In the genomic region with DNA sequence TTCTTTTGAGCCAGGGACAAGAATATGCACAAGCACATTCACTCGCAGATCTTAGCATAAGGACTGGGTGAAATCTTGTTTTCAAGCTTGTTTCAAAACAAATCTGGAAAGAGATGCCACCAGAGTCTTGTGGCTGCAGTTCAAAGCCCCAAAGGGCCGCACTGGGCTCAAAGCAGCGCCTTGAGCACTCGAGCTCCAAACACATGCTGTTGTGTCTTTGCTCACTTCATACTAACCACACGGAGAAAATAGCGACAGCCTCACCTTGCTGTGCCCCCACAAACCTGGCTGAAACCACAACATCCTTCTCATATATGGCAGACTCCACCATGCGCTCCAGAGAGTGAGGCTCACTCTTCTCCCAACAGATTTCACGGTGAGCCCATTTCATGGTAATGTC, we compare ENCODE assay signal across 20 cellular contexts. TPM values are rescaled to one million over a fixed set of nuclear protein-coding genes. Genes with fewer than 3 reads are reported as not detected.
DNase-seq lines count a peak whose midpoint lies in the region; ATAC-seq and TF ChIP-seq lines count a peak whose summit lies in the region.
"Had no signal": no experiment of that assay in that cellular context is flagged by ENCODE, and none has a peak within 500 bp of the region (broad histone marks: within the 10 kb centered on the region; RNA-seq: fewer than 3 reads in every experiment).

No MANE protein-coding gene starts in this region.

- peak; percentile 78 for DNase-seq in activated naive CD4-positive, alpha-beta T cell treated with anti-CD3 and anti-CD28 coated beads, Interleukin-2, amount 10 ng/mL, durations not matched to agents 7 days and 5 days
- DNase-seq in activated naive CD4-positive, alpha-beta T cell treated with anti-CD3 and anti-CD28 coated beads, Interleukin-2, amount 50 U/mL, for 16 hours, result no peak
- peak; percentile 78 for DNase-seq in activated CD8-positive, alpha-beta T cell treated with anti-CD3 and anti-CD28 coated beads, Interleukin-2, amount 10 ng/mL, durations not matched to agents 7 days and 5 days
- DNase-seq in central memory CD4-positive, alpha-beta T cell, result peak; percentile 63
- DNase-seq in NCI-H774 (lab: John Stamatoyannopoulos, UW), result no peak
- DNase-seq in DMS 273 treated with DMSO at 0.1 percent for 48 hours (lab: John Stamatoyannopoulos, UW), result no peak
- DNase-seq in mammary epithelial cell, result no peak
- DNase-seq in progenitor cell of endocrine pancreas (ENCODE audit: low spot score, unreplicated experiment), result no peak
- DNase-seq: aorta; foreskin fibroblast; hypothalamus; Kasumi-1; mesenchymal stem cell; NCI-H1417; NCI-H82; psoas muscle; SK-N-SH; stimulated activated naive B cell treated with anti-CD40 and anti-IgM and Interleukin-4, amounts not matched to agents 10 μg/mL and 1 μg/mL and 100 μg/mL, for 72 hours had no signal

- POLR2A ChIA-PET in activated CD8-positive, alpha-beta T cell treated with anti-CD3 and anti-CD28 coated beads, Interleukin-2, amount 10 ng/mL, durations not matched to agents 7 days and 5 days (lab: Charles Lee), result interaction anchor here (0.6 to 5.4 kb wide), 12 partner anchors 8 to 171 kb away, joined by 3 to 54 read pairs (median 4); a partner anchor contains a TSS

- H2AFZ ChIP-seq in mammary epithelial cell (ENCODE audit: low read depth, low read length), result no peak overlapping the region

- dilution Hi-C loops in mammary epithelial cell (cut with HindIII; ENCODE audit: low sequenced_read_pairs), result no loop called here

- no peak overlapping the region for H3K9ac ChIP-seq in mammary epithelial cell (ENCODE audit: insufficient read depth, low read length)
- H3K9ac ChIP-seq: SK-N-SH had no signal

- H3K4me1 ChIP-seq in mammary epithelial cell (ENCODE audit: insufficient read depth, low read length), result no peaks in the 10 kb centered on the region
- H3K4me1 ChIP-seq: psoas muscle had no signal

- CTCF ChIA-PET in activated naive CD4-positive, alpha-beta T cell treated with anti-CD3 and anti-CD28 coated beads, Interleukin-2, amount 10 ng/mL, durations not matched to agents 7 days and 5 days (lab: Charles Lee), result interaction anchor here (0.8 to 5.0 kb wide), 14 partner anchors 9 to 205 kb away, joined by 4 to 25 read pairs (median 6); a partner anchor contains a TSS
- CTCF ChIA-PET in activated CD8-positive, alpha-beta T cell treated with anti-CD3 and anti-CD28 coated beads, Interleukin-2, amount 10 ng/mL, durations not matched to agents 7 days and 5 days (lab: Charles Lee), result interaction anchor here (0.9 to 5.5 kb wide), 20 partner anchors 8 to 206 kb away, joined by 3 to 48 read pairs (median 6); a partner anchor contains a TSS
- CTCF ChIA-PET in mammary epithelial cell (lab: Charles Lee; ENCODE audit: low non-redundant PET), result interaction anchor here (0.6 kb wide), 1 partner anchor 103 kb away, joined by 4 read pairs; no protein-coding TSS in a partner anchor

- H3K27ac ChIP-seq in mammary epithelial cell (ENCODE audit: insufficient read depth, low read depth, low read length), result no peak overlapping the region
- H3K27ac ChIP-seq: psoas muscle had no signal

- no peaks in the 10 kb centered on the region for H3K27me3 Mint-ChIP-seq in activated naive CD4-positive, alpha-beta T cell treated with anti-CD3 and anti-CD28 coated beads, Interleukin-2, amount 10 ng/mL, durations not matched to agents 7 days and 5 days
- no peaks in the 10 kb centered on the region for H3K27me3 Mint-ChIP-seq in activated CD8-positive, alpha-beta T cell treated with anti-CD3 and anti-CD28 coated beads, Interleukin-2, amount 10 ng/mL, durations not matched to agents 7 days and 5 days (ENCODE audit: low read depth)
- H3K27me3 Mint-ChIP-seq in progenitor cell of endocrine pancreas, result peaks cover 8% of the 10 kb centered on the region
- H3K27me3 Mint-ChIP-seq: stimulated activated naive B cell treated with anti-CD40 and anti-IgM and Interleukin-4, amounts not matched to agents 10 μg/mL and 1 μg/mL and 100 μg/mL, for 72 hours had no signal

- H3K27me3 ChIP-seq in mammary epithelial cell (ENCODE audit: insufficient read depth, low read length), result peaks cover 3% of the 10 kb centered on the region

- no peak overlapping the region for H3K4me2 ChIP-seq in mammary epithelial cell (ENCODE audit: insufficient read depth, low read depth, low read length)
- H3K4me2 ChIP-seq: SK-N-SH had no signal

- intact Hi-C loops in mammary epithelial cell (cut with micrococcal nuclease), result no loop called here

- in situ Hi-C loops in mammary epithelial cell (cut with MboI; ENCODE audit: low sequenced_read_pairs in 2 of 2), result no loop called here

- TF ChIP-seq CTCF in mammary epithelial cell (conservative IDR thresholded peaks at IDR 0.05 in 1 of 2, IDR thresholded peaks at IDR 0.05 in 1 of 2; ENCODE audit: extremely low read depth in 1 of 2, insufficient read depth in 1 of 2, low read depth in 1 of 2, low read length in 2 of 2), result no peak
- no peak for TF ChIP-seq CTCF in progenitor cell of endocrine pancreas (IDR thresholded peaks at IDR 0.05; ENCODE audit: unreplicated experiment)

- WGBS in mammary epithelial cell (ENCODE audit: low coverage, missing lambda C conversion rate), result 77% methylated on average over 8 of the region's 8 CpGs

- BruUV-seq in mammary epithelial cell (replicated peaks; lab: Mats Ljungman, UMichigan), result no TSS peak

- H3K4me1 Mint-ChIP-seq in activated naive CD4-positive, alpha-beta T cell treated with anti-CD3 and anti-CD28 coated beads, Interleukin-2, amount 10 ng/mL, durations not matched to agents 7 days and 5 days, result peaks cover 89% of the 10 kb centered on the region
- H3K4me1 Mint-ChIP-seq in activated CD8-positive, alpha-beta T cell treated with anti-CD3 and anti-CD28 coated beads, Interleukin-2, amount 10 ng/mL, durations not matched to agents 7 days and 5 days (ENCODE audit: low read depth), result peaks cover 85% of the 10 kb centered on the region
- H3K4me1 Mint-ChIP-seq in progenitor cell of endocrine pancreas (ENCODE audit: low read depth), result peaks cover 1% of the 10 kb centered on the region
- H3K4me1 Mint-ChIP-seq: nephron had no signal

- H3K36me3 Mint-ChIP-seq in activated naive CD4-positive, alpha-beta T cell treated with anti-CD3 and anti-CD28 coated beads, Interleukin-2, amount 10 ng/mL, durations not matched to agents 7 days and 5 days, result peaks cover 16% of the 10 kb centered on the region
- peaks cover 13% of the 10 kb centered on the region for H3K36me3 Mint-ChIP-seq in activated CD8-positive, alpha-beta T cell treated with anti-CD3 and anti-CD28 coated beads, Interleukin-2, amount 10 ng/mL, durations not matched to agents 7 days and 5 days (ENCODE audit: low read depth)
- H3K36me3 Mint-ChIP-seq in progenitor cell of endocrine pancreas (ENCODE audit: insufficient read depth), result no peaks in the 10 kb centered on the region
- H3K36me3 Mint-ChIP-seq: stimulated activated naive B cell treated with anti-CD40 and anti-IgM and Interleukin-4, amounts not matched to agents 10 μg/mL and 1 μg/mL and 100 μg/mL, for 72 hours had no signal

- no peaks in the 10 kb centered on the region for H3K9me3 ChIP-seq in mammary epithelial cell (replicated peaks; ENCODE audit: insufficient read depth, low read length)
- H3K9me3 ChIP-seq: psoas muscle, SK-N-SH had no signal

- no peaks in the 10 kb centered on the region for H3K9me3 Mint-ChIP-seq in activated naive CD4-positive, alpha-beta T cell treated with anti-CD3 and anti-CD28 coated beads, Interleukin-2, amount 10 ng/mL, durations not matched to agents 7 days and 5 days
- H3K9me3 Mint-ChIP-seq in activated CD8-positive, alpha-beta T cell treated with anti-CD3 and anti-CD28 coated beads, Interleukin-2, amount 10 ng/mL, durations not matched to agents 7 days and 5 days (ENCODE audit: insufficient read depth), result no peaks in the 10 kb centered on the region
- no peaks in the 10 kb centered on the region for H3K9me3 Mint-ChIP-seq in progenitor cell of endocrine pancreas (ENCODE audit: low read depth)
- H3K9me3 Mint-ChIP-seq: nephron had no signal

- no peaks in the 10 kb centered on the region for H3K79me2 ChIP-seq in mammary epithelial cell (ENCODE audit: insufficient read depth, low read length)

- H3K27ac Mint-ChIP-seq in activated naive CD4-positive, alpha-beta T cell treated with anti-CD3 and anti-CD28 coated beads, Interleukin-2, amount 10 ng/mL, durations not matched to agents 7 days and 5 days, result peak overlapping the region; percentile 86
- peak overlapping the region; percentile 75 for H3K27ac Mint-ChIP-seq in activated CD8-positive, alpha-beta T cell treated with anti-CD3 and anti-CD28 coated beads, Interleukin-2, amount 10 ng/mL, durations not matched to agents 7 days and 5 days
- H3K27ac Mint-ChIP-seq in progenitor cell of endocrine pancreas, result no peak overlapping the region
- H3K27ac Mint-ChIP-seq: nephron; stimulated activated naive B cell treated with anti-CD40 and anti-IgM and Interleukin-4, amounts not matched to agents 10 μg/mL and 1 μg/mL and 100 μg/mL, for 72 hours had no signal

- no peaks in the 10 kb centered on the region for H3K36me3 ChIP-seq in mammary epithelial cell (ENCODE audit: insufficient read depth, low read length)

- peak overlapping the region; percentile 39 for H3K4me3 Mint-ChIP-seq in activated naive CD4-positive, alpha-beta T cell treated with anti-CD3 and anti-CD28 coated beads, Interleukin-2, amount 10 ng/mL, durations not matched to agents 7 days and 5 days
- H3K4me3 Mint-ChIP-seq in activated CD8-positive, alpha-beta T cell treated with anti-CD3 and anti-CD28 coated beads, Interleukin-2, amount 10 ng/mL, durations not matched to agents 7 days and 5 days, result peak overlapping the region; percentile 30
- H3K4me3 Mint-ChIP-seq in progenitor cell of endocrine pancreas (ENCODE audit: low read depth), result no peak overlapping the region
- H3K4me3 Mint-ChIP-seq: nephron; stimulated activated naive B cell treated with anti-CD40 and anti-IgM and Interleukin-4, amounts not matched to agents 10 μg/mL and 1 μg/mL and 100 μg/mL, for 72 hours had no signal

- no peaks in the 10 kb centered on the region for H4K20me1 ChIP-seq in mammary epithelial cell (ENCODE audit: insufficient read depth, low read length)

- peak; percentile 68 for ATAC-seq in activated CD8-positive, alpha-beta T cell treated with anti-CD3 and anti-CD28 coated beads, Interleukin-2, amount 10 ng/mL, durations not matched to agents 7 days and 5 days
- ATAC-seq: Panc1; psoas muscle; stimulated activated naive B cell treated with anti-CD40 and anti-IgM and Interleukin-4, amounts not matched to agents 10 μg/mL and 1 μg/mL and 100 μg/mL, for 72 hours had no signal

- H3K4me3 ChIP-seq in mammary epithelial cell (replicated peaks in 1 of 3; ENCODE audit: insufficient read depth in 1 of 3, low read depth in 2 of 3, low read length in 3 of 3), result no peak overlapping the region
- H3K4me3 ChIP-seq: psoas muscle had no signal

RNA-seq across cellular contexts. Expression of a gene that starts 34.1 kb away (rescaled TPM):
- total RNA-seq in activated CD8-positive, alpha-beta T cell treated with anti-CD3 and anti-CD28 coated beads, Interleukin-2, amount 10 ng/mL, durations not matched to agents 7 days and 5 days, result 10 to 100 TPM; 45.4 to 48.4 TPM
- total RNA-seq in mammary epithelial cell (1 to 10 TPM; 1.0 to 9.2 TPM), progenitor cell of endocrine pancreas (not detected in 2 replicates)
- 5.3 TPM for polyA plus RNA-seq in mammary epithelial cell
- polyA minus RNA-seq in mammary epithelial cell, result 2.6 TPM

Comparison
In these comparisons a context has a peak if more than half of its experiments do, and no peak if none do; other contexts are left out.
1. DNase-seq: peak in activated naive CD4-positive, alpha-beta T cell treated with anti-CD3 and anti-CD28 coated beads, Interleukin-2, amount 10 ng/mL, durations not matched to agents 7 days and 5 days (single experiment), activated CD8-positive, alpha-beta T cell treated with anti-CD3 and anti-CD28 coated beads, Interleukin-2, amount 10 ng/mL, durations not matched to agents 7 days and 5 days (single experiment) and central memory CD4-positive, alpha-beta T cell (single experiment); none in activated naive CD4-positive, alpha-beta T cell treated with anti-CD3 and anti-CD28 coated beads, Interleukin-2, amount 50 U/mL, for 16 hours (single experiment), NCI-H774 (single experiment), DMS 273 treated with DMSO at 0.1 percent for 48 hours (single experiment), mammary epithelial cell (single experiment) and progenitor cell of endocrine pancreas (single experiment).
2. RNA of a gene that starts 34.1 kb away (total RNA-seq): 45.4 to 48.4 TPM in activated CD8-positive, alpha-beta T cell treated with anti-CD3 and anti-CD28 coated beads, Interleukin-2, amount 10 ng/mL, durations not matched to agents 7 days and 5 days; 1.0 to 9.2 TPM in mammary epithelial cell and not detected in progenitor cell of endocrine pancreas; every median in the first group is over 4 times any median in the second.